In the genomic region with DNA sequence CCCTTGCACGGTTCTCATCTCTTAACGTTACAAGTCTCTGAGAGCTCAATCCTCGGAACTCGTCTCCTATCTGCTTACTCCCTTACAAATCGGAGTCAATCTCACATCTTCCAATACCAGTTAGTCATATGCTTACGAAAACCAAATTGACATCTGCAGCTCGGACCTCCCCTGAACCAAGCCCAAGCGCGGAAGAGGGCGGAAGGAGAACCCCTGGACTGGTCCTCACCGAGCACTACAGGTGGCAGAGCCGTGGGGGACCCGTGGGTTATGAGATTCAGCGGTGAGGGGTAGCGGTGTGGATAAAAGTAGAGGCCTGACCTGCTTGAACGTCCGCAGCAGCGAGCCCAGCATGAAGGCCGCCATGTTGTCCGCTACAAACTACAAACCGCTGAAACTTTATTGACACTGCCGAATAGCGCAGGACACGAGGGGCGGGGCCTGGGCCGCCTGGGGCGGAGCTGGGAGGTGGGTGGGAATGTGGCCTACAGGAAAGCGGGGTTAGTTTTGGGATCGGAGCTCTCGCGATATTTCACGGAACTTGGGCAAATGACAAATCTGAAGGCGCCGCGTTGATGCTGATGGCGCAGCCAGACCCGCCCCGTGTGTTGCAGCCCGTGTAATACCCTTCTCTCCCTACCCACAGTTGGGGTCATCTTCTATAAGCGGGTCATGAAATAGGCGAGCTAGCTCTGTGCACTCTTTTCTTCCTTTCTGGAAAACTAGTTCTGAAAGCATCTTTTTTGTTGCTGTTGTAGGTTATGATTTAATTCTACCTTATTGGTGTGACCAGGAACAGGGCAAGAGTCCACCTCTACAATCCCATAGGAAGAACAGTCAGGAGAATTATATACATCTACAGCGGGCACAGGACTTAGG, we compare ENCODE assay signal across 7 cellular contexts.
A peak's percentile ranks its signal among the peaks of the same experiment; 100 is the strongest.
DNase-seq lines count a peak whose midpoint lies in the region; ATAC-seq lines count a peak whose summit lies in the region.

TSS of gene MRPS14 (minus strand) at position 383 of the 879 bp plus-strand sequence. CDS start at position 366, 17 bp downstream.

- peak; percentile 99 for DNase-seq in NCI-H2081 (lab: John Stamatoyannopoulos, UW)
- peak; percentile 95 for DNase-seq in T1000 (lab: John Stamatoyannopoulos, UW)
- peak; percentile 99 for DNase-seq in astrocyte of the hippocampus (ENCODE audit: low read depth, low spot score)
- DNase-seq in hippocampal formation (lab: John Stamatoyannopoulos, UW), result peak; percentile 94 to 97
- peak; percentile 96 for DNase-seq in retina

- ATAC-seq in GM18508 (IDR thresholded peaks at IDR 0.05; ENCODE audit: insufficient read depth, unreplicated experiment), result peak; percentile 82
- peak; percentile 92 for ATAC-seq in HG03025 (IDR thresholded peaks at IDR 0.05; ENCODE audit: low FRiP score, unreplicated experiment)

Comparison
In these comparisons a context has a peak if more than half of its experiments do, and no peak if none do; other contexts are left out.
1. Peak in every context shown above with its lines: DNase-seq and ATAC-seq.